10 cellular contexts compared by ENCODE assay signal in genomic region chr2:157792345-157793052, GRCh38.
DNase-seq lines count a peak whose midpoint lies in the region; ATAC-seq, FAIRE-seq and TF ChIP-seq lines count a peak whose summit lies in the region.
"Had no signal": no experiment of that assay in that cellular context is flagged by ENCODE, and none has a peak within 500 bp of the region (broad histone marks: within the 10 kb centered on the region; RNA-seq: fewer than 3 reads in every experiment).

No MANE protein-coding gene starts in this region.

- in situ Hi-C loops in astrocyte of the spinal cord (cut with HindIII; ENCODE audit: low sequenced_read_pairs) = no loop called here

- 69% methylated on average over 3 of the region's 3 CpGs for WGBS in A549 (ENCODE audit: missing lambda C conversion rate)
- 93 to 100% methylated on average over 2 to 3 of the region's 3 CpGs for WGBS in endodermal cell (ENCODE audit: insufficient coverage in 1 of 2, insufficient read length in 1 of 2), 2 experiments

- POLR2A ChIA-PET in A549 (lab: Yijun Ruan, JAX) = no interaction called here

- H3K4me3 ChIP-seq in A549 = no peak overlapping the region
- no peak overlapping the region for H3K4me3 ChIP-seq in astrocyte of the spinal cord (ENCODE audit: low read depth, low read length)
- H3K4me3 ChIP-seq in endodermal cell (ENCODE audit: low read length) = no peak overlapping the region
- H3K4me3 ChIP-seq: BLaER1 had no signal

- FAIRE-seq in A549 (lab: Jason Lieb, UNC) = no peak
- peak; percentile 83 for FAIRE-seq in H54 (lab: Jason Lieb, UNC)

- no peaks in the 10 kb centered on the region for H3K9me3 Mint-ChIP-seq in endodermal cell
- H3K9me3 Mint-ChIP-seq in activated naive CD8-positive, alpha-beta T cell treated with anti-CD3 and anti-CD28 coated beads for 36 hours = no peaks in the 10 kb centered on the region

- TF ChIP-seq RAD21 in A549 (conservative IDR thresholded peaks at IDR 0.05 in 1 of 2, IDR thresholded peaks at IDR 0.05 in 1 of 2) = no peak

- CTCF ChIA-PET in A549 (lab: Yijun Ruan, JAX) = interaction anchor here (0.6 to 2.3 kb wide), 3 partner anchors 12 to 84 kb away, joined by 3 to 6 read pairs (median 3); partner anchors contain the start of gene ACVR1

- peak overlapping the region; percentile 13; the same call in 2 of the 3 replicates for H3K4me2 ChIP-seq in A549
- H3K4me2 ChIP-seq: BLaER1 had no signal

- peaks cover 19% of the 10 kb centered on the region for H3K4me1 Mint-ChIP-seq in endodermal cell
- peaks cover 12% of the 10 kb centered on the region for H3K4me1 Mint-ChIP-seq in activated naive CD8-positive, alpha-beta T cell treated with anti-CD3 and anti-CD28 coated beads for 36 hours

- H3K27ac ChIP-seq in A549 (no peak overlapping the region), endodermal cell (ENCODE audit: low read depth, low read length) (no peak overlapping the region)
- H3K27ac ChIP-seq: BLaER1 had no signal

- H3K27me3 Mint-ChIP-seq in endodermal cell (ENCODE audit: insufficient read depth) = no peaks in the 10 kb centered on the region
- H3K27me3 Mint-ChIP-seq in activated naive CD8-positive, alpha-beta T cell treated with anti-CD3 and anti-CD28 coated beads for 36 hours = no peaks in the 10 kb centered on the region

- no peak for TF ChIP-seq CTCF in A549 (IDR thresholded peaks at IDR 0.05)
- TF ChIP-seq CTCF in astrocyte of the spinal cord (IDR thresholded peaks at IDR 0.05; ENCODE audit: low read depth, low read length) = no peak
- no peak for TF ChIP-seq CTCF in endodermal cell (conservative IDR thresholded peaks at IDR 0.05)

- peaks cover 1% of the 10 kb centered on the region for H3K36me3 ChIP-seq in endodermal cell (ENCODE audit: control insufficient read depth, insufficient read depth, low read length)
- H3K36me3 ChIP-seq: BLaER1 had no signal

- H3K9me3 ChIP-seq in A549 (no peaks in the 10 kb centered on the region), endodermal cell (ENCODE audit: control insufficient read depth, low read length) (no peaks in the 10 kb centered on the region)
- H3K9me3 ChIP-seq: BLaER1 had no signal

- TF ChIP-seq EP300 in A549 (IDR thresholded peaks at IDR 0.05) = no peak

- H3K9ac ChIP-seq in endodermal cell (ENCODE audit: extremely low read depth, low read length, poor library complexity, severe bottlenecking) = no peak overlapping the region
- H3K9ac ChIP-seq: BLaER1 had no signal

- ATAC-seq in A549 = peak in 1 of 2 experiments; percentile 46; a peak in 2 of 6 replicates
- peak; percentile 44 for ATAC-seq in left lobe of liver

- DNase-seq in A549 (ENCODE audit: low read depth in 1 of 2, low spot score in 1 of 2) (no peak), H54 (ENCODE audit: insufficient read length, low spot score) (peak; percentile 9), astrocyte of the spinal cord (ENCODE audit: low read depth, low spot score) (peak; percentile 64), left lobe of liver (ENCODE audit: low spot score) (no peak), endodermal cell (no peak), posterior cingulate gyrus (no peak)
- no peak for DNase-seq in activated CD4-positive, CD25-positive, alpha-beta regulatory T cell (lab: John Stamatoyannopoulos, UW)
- DNase-seq in activated naive CD8-positive, alpha-beta T cell treated with anti-CD3 and anti-CD28 coated beads for 36 hours = no peak
- DNase-seq: GDM1 had no signal

- H3K4me3 Mint-ChIP-seq in endodermal cell = no peak overlapping the region
- no peak overlapping the region for H3K4me3 Mint-ChIP-seq in activated naive CD8-positive, alpha-beta T cell treated with anti-CD3 and anti-CD28 coated beads for 36 hours

- H3K36me3 Mint-ChIP-seq in endodermal cell (ENCODE audit: low read depth) = no peaks in the 10 kb centered on the region
- H3K36me3 Mint-ChIP-seq in activated naive CD8-positive, alpha-beta T cell treated with anti-CD3 and anti-CD28 coated beads for 36 hours = peaks cover 4% of the 10 kb centered on the region

- H3K27me3 ChIP-seq in endodermal cell (ENCODE audit: control insufficient read depth, insufficient read depth, low read length, poor library complexity, severe bottlenecking) = no peaks in the 10 kb centered on the region
- H3K27me3 ChIP-seq: BLaER1 had no signal

- H3K4me1 ChIP-seq in A549 = peaks cover 14% of the 10 kb centered on the region
- peaks cover 8% of the 10 kb centered on the region for H3K4me1 ChIP-seq in endodermal cell (ENCODE audit: control insufficient read depth, insufficient read depth, low read length)
- H3K4me1 ChIP-seq: BLaER1 had no signal

- TF ChIP-seq POLR2A in A549 (IDR thresholded peaks at IDR 0.05; ENCODE audit: low read length) (no peak), H54 (IDR thresholded peaks at IDR 0.05; ENCODE audit: low read depth, low read length) (no peak)

- H3K27ac Mint-ChIP-seq in endodermal cell = no peak overlapping the region
- no peak overlapping the region for H3K27ac Mint-ChIP-seq in activated naive CD8-positive, alpha-beta T cell treated with anti-CD3 and anti-CD28 coated beads for 36 hours

- intact Hi-C loops in posterior cingulate gyrus (cut with DNase I) = no loop called here

TF ChIP-seq in A549, 52 proteins besides CTCF, POLR2A, EP300 and RAD21:
- TF ChIP-seq PHF8 (IDR thresholded peaks at IDR 0.05; ENCODE audit: borderline replicate concordance, low read depth) = no peak
- TF ChIP-seq TP53 (CRISPR knock-in tag; IDR thresholded peaks at IDR 0.05) = no peak
- TF ChIP-seq BCL3 (IDR thresholded peaks at IDR 0.05) = no peak
- TF ChIP-seq ESRRA (IDR thresholded peaks at IDR 0.05; ENCODE audit: borderline replicate concordance, low read length) = no peak
- TF ChIP-seq TFCP2L1 (CRISPR knock-in tag; IDR thresholded peaks at IDR 0.05) = no peak
- no peak for TF ChIP-seq CHD4 (IDR thresholded peaks at IDR 0.05; ENCODE audit: borderline replicate concordance)
- TF ChIP-seq GATA3 (IDR thresholded peaks at IDR 0.05; ENCODE audit: borderline replicate concordance) = no peak
- TF ChIP-seq RARB (CRISPR knock-in tag; IDR thresholded peaks at IDR 0.05) = no peak
- TF ChIP-seq CBX2 (IDR thresholded peaks at IDR 0.05; ENCODE audit: borderline replicate concordance, low read depth) = no peak
- no peak for TF ChIP-seq NR3C1 (IDR thresholded peaks at IDR 0.05)

Comparison
In these comparisons a context has a peak if more than half of its experiments do, and no peak if none do; other contexts are left out.
1. DNase-seq: peak in H54 (single experiment) and astrocyte of the spinal cord (single experiment); none in A549 (0 of 2), left lobe of liver (single experiment), endodermal cell (single experiment), posterior cingulate gyrus (0 of 10), activated CD4-positive, CD25-positive, alpha-beta regulatory T cell (0 of 4) and activated naive CD8-positive, alpha-beta T cell treated with anti-CD3 and anti-CD28 coated beads for 36 hours (single experiment).